9 cellular contexts compared by ENCODE assay signal in genomic region chr1:200242379-200243041, GRCh38.
DNase-seq lines count a peak whose midpoint lies in the region; ATAC-seq and TF ChIP-seq lines count a peak whose summit lies in the region.
"Had no signal": no experiment of that assay in that cellular context is flagged by ENCODE, and none has a peak within 500 bp of the region (broad histone marks: within the 10 kb centered on the region; RNA-seq: fewer than 3 reads in every experiment).

No MANE protein-coding gene starts in this region.

- no peaks in the 10 kb centered on the region for H3K4me1 ChIP-seq in cardiac muscle cell (ENCODE audit: low read depth)
- H3K4me1 ChIP-seq in gastrocnemius medialis: peaks cover 5 to 16% of the 10 kb centered on the region in 2 donors

- TF ChIP-seq CTCF in HFF-Myc (IDR thresholded peaks at IDR 0.05; ENCODE audit: low read depth, low read length, missing control alignments) (no peak), cardiac muscle cell (IDR thresholded peaks at IDR 0.05; ENCODE audit: low read depth, low read length) (no peak), gastrocnemius medialis (IDR thresholded peaks at IDR 0.05 in 4 of 5, conservative IDR thresholded peaks at IDR 0.05 in 1 of 5) (no peak)

- TF ChIP-seq POLR2A in gastrocnemius medialis (IDR thresholded peaks at IDR 0.05): no peak

- DNase-seq in HFF-Myc (ENCODE audit: extremely low read depth, low read depth) (no peak), NCI-H748 (lab: John Stamatoyannopoulos, UW; ENCODE audit: unreplicated experiment) (peak; percentile 57), cardiac muscle cell (ENCODE audit: low read depth in 1 of 2, low spot score in 1 of 2) (peak; percentile 25 to 60), gastrocnemius medialis (no peak), DMS79 treated with DMSO at 0.1 percent for 48 hours (lab: John Stamatoyannopoulos, UW) (no peak), NAMALWA (ENCODE audit: low spot score) (no peak)
- DNase-seq: T1000 had no signal

- no peak overlapping the region for H3K27ac ChIP-seq in cardiac muscle cell
- H3K27ac ChIP-seq in gastrocnemius medialis: peak overlapping the region; percentile 25 to 68 (median 51)

- H3K9me3 ChIP-seq in cardiac muscle cell (ENCODE audit: low read depth) (no peaks in the 10 kb centered on the region), gastrocnemius medialis (no peaks in the 10 kb centered on the region)

- ATAC-seq in gastrocnemius medialis: peak; percentile 39 to 58
- no peak for ATAC-seq in HG03520 (IDR thresholded peaks at IDR 0.05; ENCODE audit: unreplicated experiment)
- no peak for ATAC-seq in GM19455 (IDR thresholded peaks at IDR 0.05; ENCODE audit: unreplicated experiment)

- no peaks in the 10 kb centered on the region for H3K36me3 ChIP-seq in cardiac muscle cell
- no peaks in the 10 kb centered on the region for H3K36me3 ChIP-seq in gastrocnemius medialis

- intact Hi-C loops in gastrocnemius medialis (cut with DNase I; ENCODE audit: low total_unique reads): loop anchor here (5.0 to 10.0 kb wide), 2 partner anchors 60 to 208 kb away; no protein-coding TSS in a partner anchor

- in situ Hi-C loops in gastrocnemius medialis (cut with MboI; ENCODE audit: low sequenced_read_pairs in 4 of 4): no loop called here

- H3K27me3 ChIP-seq in cardiac muscle cell (no peaks in the 10 kb centered on the region), gastrocnemius medialis (peaks cover 4 to 21% (median 4%) of the 10 kb centered on the region in 3 donors)

- peak overlapping the region; percentile 22 for H3K4me3 ChIP-seq in HFF-Myc (replicated peaks; ENCODE audit: low read depth, low read length)
- H3K4me3 ChIP-seq in cardiac muscle cell: no peak overlapping the region
- peak overlapping the region; percentile 22 to 38 (median 32) for H3K4me3 ChIP-seq in gastrocnemius medialis

Comparison
In these comparisons a context has a peak if more than half of its experiments do, and no peak if none do; other contexts are left out.
1. DNase-seq: peak in NCI-H748 (single experiment) and cardiac muscle cell (2 of 2); none in HFF-Myc (single experiment), gastrocnemius medialis (0 of 2), DMS79 treated with DMSO at 0.1 percent for 48 hours (single experiment) and NAMALWA (single experiment).
2. ATAC-seq: peak in gastrocnemius medialis (2 of 2); none in HG03520 (single experiment) and GM19455 (single experiment).